25 cellular contexts compared by ENCODE assay signal in genomic region chr2:16392647-16393482, GRCh38.
"Had no signal": no experiment of that assay in that cellular context is flagged by ENCODE, and none has a peak within 500 bp of the region (broad histone marks: within the 10 kb centered on the region; RNA-seq: fewer than 3 reads in every experiment).

No MANE protein-coding gene starts in this region.

- ATAC-seq: esophagus mucosa; gastrocnemius medialis; stimulated activated effector memory CD8-positive, alpha-beta T cell treated with anti-CD3 and anti-CD28 coated beads, Interleukin-12 subunit alpha, Interleukin-12 subunit beta, amount 100 ng/mL, for 72 hours had no signal

- H3K9me3 ChIP-seq: gastrocnemius medialis, heart right ventricle, left ventricle myocardium inferior, sigmoid colon, stomach had no signal

- H3K27ac Mint-ChIP-seq: immature natural killer cell; memory B cell; stimulated activated effector memory CD8-positive, alpha-beta T cell treated with anti-CD3 and anti-CD28 coated beads, Interleukin-12 subunit alpha, Interleukin-12 subunit beta, amount 100 ng/mL, for 72 hours; type B pancreatic cell had no signal

- H3K27me3 ChIP-seq: brain microvascular endothelial cell, gastrocnemius medialis, heart right ventricle, sigmoid colon had no signal

- H3K9me3 Mint-ChIP-seq: immature natural killer cell, memory B cell, neural crest cell had no signal

- H3K36me3 ChIP-seq: brain microvascular endothelial cell, gastrocnemius medialis, heart right ventricle, left ventricle myocardium inferior, sigmoid colon, stomach, WERI-Rb-1 had no signal

- H3K36me3 Mint-ChIP-seq: immature natural killer cell; memory B cell; stimulated activated effector memory CD8-positive, alpha-beta T cell treated with anti-CD3 and anti-CD28 coated beads, Interleukin-12 subunit alpha, Interleukin-12 subunit beta, amount 100 ng/mL, for 72 hours; type B pancreatic cell had no signal

- H3K4me3 ChIP-seq: gastrocnemius medialis, heart right ventricle, left ventricle myocardium inferior, sigmoid colon, stomach had no signal

- DNase-seq: activated CD4-positive, alpha-beta T cell treated with anti-CD3 and anti-CD28 coated beads for 1 hour; activated CD8-positive, alpha-beta memory T cell treated with anti-CD3 and anti-CD28 coated beads for 24 hours; activated CD8-positive, alpha-beta memory T cell treated with anti-CD3 and anti-CD28 coated beads, Interleukin-2, amount 50 U/mL, for 48 hours; activated effector memory CD4-positive, alpha-beta T cell treated with anti-CD3 and anti-CD28 coated beads, Interleukin-2, amount 50 U/mL, for 16 hours; activated naive CD4-positive, alpha-beta T cell treated with anti-CD3 and anti-CD28 coated beads, Interleukin-2, amount 50 U/mL, for 16 hours; activated T-cell treated with anti-CD3 and anti-CD28 coated beads, Interleukin-2, amount 50 U/mL, for 48 hours; aorta; brain microvascular endothelial cell; central memory CD4-positive, alpha-beta T cell; cortex of kidney; effector CD4-positive, alpha-beta T cell; gastrocnemius medialis; heart right ventricle; immature natural killer cell; left ventricle myocardium inferior; sigmoid colon; stimulated activated CD4-positive, alpha-beta T cell treated with anti-CD3 and anti-CD28 coated beads, Interleukin-4, amount 100 ng/mL, for 24 hours; stomach; T-helper 2 cell; WERI-Rb-1 had no signal

- H3K4me1 ChIP-seq: gastrocnemius medialis, heart right ventricle, left ventricle myocardium inferior, sigmoid colon had no signal

- H3K4me3 Mint-ChIP-seq: immature natural killer cell; memory B cell; neural crest cell; stimulated activated effector memory CD8-positive, alpha-beta T cell treated with anti-CD3 and anti-CD28 coated beads, Interleukin-12 subunit alpha, Interleukin-12 subunit beta, amount 100 ng/mL, for 72 hours; type B pancreatic cell had no signal

- H3K4me1 Mint-ChIP-seq: immature natural killer cell; memory B cell; stimulated activated effector memory CD8-positive, alpha-beta T cell treated with anti-CD3 and anti-CD28 coated beads, Interleukin-12 subunit alpha, Interleukin-12 subunit beta, amount 100 ng/mL, for 72 hours had no signal

- H3K27ac ChIP-seq: brain microvascular endothelial cell, gastrocnemius medialis, heart right ventricle, left ventricle myocardium inferior, sigmoid colon, stomach, WERI-Rb-1 had no signal
